In the genomic region with DNA sequence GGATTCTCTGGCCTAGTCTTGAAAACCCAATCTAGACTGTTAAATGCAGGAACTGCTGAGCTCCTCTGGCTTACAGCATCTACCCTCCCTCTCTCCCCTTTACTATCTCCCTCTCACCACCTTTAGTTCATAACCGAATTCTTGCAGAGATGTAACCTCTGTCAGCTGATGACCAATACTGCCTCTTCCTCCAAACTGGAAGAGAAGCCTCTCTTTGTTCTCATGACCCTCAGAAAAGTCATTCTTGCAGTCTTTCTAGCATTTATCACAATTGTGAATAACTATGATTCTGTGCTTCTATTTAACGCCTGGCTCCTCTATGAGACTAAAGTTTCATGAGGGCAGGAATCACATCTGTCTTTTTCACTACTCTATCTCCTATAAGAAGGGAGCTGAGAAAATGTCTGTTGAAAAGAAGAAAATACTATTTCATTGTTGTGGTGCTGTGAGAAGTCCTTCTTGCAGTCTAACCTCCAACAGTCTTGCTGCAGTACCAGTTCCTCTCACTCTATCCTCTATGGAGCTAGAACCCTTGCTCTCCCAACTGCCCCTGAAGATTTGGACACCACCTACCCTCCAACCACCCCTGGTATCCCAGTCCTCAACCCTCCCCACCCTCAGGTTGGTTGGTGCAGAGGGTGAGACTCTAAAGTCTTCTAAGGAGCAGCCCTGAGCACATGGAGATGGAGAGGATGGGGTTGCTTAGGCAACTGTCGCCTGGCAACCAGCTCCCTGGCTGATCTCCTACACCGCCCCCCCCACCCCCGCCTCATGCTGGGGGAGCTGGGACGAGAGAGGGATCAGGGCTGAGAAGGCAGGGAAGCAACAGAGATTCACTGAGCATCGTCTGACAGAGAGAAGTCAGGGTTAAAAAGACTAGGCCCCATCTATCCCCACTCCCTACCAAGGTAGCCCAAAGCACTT, we compare ENCODE assay signal across 3 cellular contexts.
TF ChIP-seq lines count a peak whose summit lies in the region.

No MANE protein-coding gene starts in this region.

TF ChIP-seq in HEK293, 187 proteins besides CTCF, POLR2A, EP300 and RAD21:
- peak; percentile 45 for TF ChIP-seq ZNF341 (tag by site-specific recombination; IDR thresholded peaks at IDR 0.05; ENCODE audit: low read depth)
- TF ChIP-seq, protein P1, sequence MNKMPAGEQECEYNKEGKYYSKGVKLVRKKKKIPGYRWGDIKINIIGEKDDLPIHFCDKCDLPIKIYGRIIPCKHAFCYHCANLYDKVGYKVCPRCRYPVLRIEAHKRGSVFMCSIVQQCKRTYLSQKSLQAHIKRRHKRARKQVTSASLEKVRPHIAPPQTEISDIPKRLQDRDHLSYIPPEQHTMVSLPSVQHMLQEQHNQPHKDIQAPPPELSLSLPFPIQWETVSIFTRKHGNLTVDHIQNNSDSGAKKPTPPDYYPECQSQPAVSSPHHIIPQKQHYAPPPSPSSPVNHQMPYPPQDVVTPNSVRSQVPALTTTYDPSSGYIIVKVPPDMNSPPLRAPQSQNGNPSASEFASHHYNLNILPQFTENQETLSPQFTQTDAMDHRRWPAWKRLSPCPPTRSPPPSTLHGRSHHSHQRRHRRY (tag by site-specific recombination; IDR thresholded peaks at IDR 0.05): no peak
- no peak for TF ChIP-seq ZNF654 (tag by site-specific recombination; IDR thresholded peaks at IDR 0.05; ENCODE audit: low read depth)
- TF ChIP-seq ZNF391 (tag by site-specific recombination; IDR thresholded peaks at IDR 0.05; ENCODE audit: borderline replicate concordance, low read depth): no peak
- TF ChIP-seq MYNN (tag by site-specific recombination; IDR thresholded peaks at IDR 0.05; ENCODE audit: borderline replicate concordance): peak; percentile 75; the same call in 1 of the 2 replicates
- TF ChIP-seq ZFP69B (tag by site-specific recombination; IDR thresholded peaks at IDR 0.05): no peak

TF ChIP-seq in GM12878, 131 proteins besides CTCF, POLR2A, EP300 and RAD21:
- TF ChIP-seq, protein P2, sequence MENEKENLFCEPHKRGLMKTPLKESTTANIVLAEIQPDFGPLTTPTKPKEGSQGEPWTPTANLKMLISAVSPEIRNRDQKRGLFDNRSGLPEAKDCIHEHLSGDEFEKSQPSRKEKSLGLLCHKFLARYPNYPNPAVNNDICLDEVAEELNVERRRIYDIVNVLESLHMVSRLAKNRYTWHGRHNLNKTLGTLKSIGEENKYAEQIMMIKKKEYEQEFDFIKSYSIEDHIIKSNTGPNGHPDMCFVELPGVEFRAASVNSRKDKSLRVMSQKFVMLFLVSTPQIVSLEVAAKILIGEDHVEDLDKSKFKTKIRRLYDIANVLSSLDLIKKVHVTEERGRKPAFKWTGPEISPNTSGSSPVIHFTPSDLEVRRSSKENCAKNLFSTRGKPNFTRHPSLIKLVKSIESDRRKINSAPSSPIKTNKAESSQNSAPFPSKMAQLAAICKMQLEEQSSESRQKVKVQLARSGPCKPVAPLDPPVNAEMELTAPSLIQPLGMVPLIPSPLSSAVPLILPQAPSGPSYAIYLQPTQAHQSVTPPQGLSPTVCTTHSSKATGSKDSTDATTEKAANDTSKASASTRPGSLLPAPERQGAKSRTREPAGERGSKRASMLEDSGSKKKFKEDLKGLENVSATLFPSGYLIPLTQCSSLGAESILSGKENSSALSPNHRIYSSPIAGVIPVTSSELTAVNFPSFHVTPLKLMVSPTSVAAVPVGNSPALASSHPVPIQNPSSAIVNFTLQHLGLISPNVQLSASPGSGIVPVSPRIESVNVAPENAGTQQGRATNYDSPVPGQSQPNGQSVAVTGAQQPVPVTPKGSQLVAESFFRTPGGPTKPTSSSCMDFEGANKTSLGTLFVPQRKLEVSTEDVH (IDR thresholded peaks at IDR 0.05; ENCODE audit: low read depth, partially characterized antibody): no peak
- peak; percentile 26; the same call in 1 of the 2 replicates for TF ChIP-seq BMI1 (IDR thresholded peaks at IDR 0.05; ENCODE audit: borderline replicate concordance)

TF ChIP-seq in neural cell, 6 proteins besides CTCF, POLR2A, EP300 and RAD21:
- TF ChIP-seq TAF1 (IDR thresholded peaks at IDR 0.05; ENCODE audit: low read depth): no peak
- peak; percentile 55 for TF ChIP-seq POLR2AphosphoS5 (IDR thresholded peaks at IDR 0.05)
- peak; percentile 58 for TF ChIP-seq SMC3 (conservative IDR thresholded peaks at IDR 0.05; ENCODE audit: poor library complexity)
- peak; percentile 98 for TF ChIP-seq MXI1 (conservative IDR thresholded peaks at IDR 0.05; ENCODE audit: poor library complexity, severe bottlenecking)
- TF ChIP-seq EZH2 (IDR thresholded peaks at IDR 0.05; ENCODE audit: borderline replicate concordance, insufficient read depth, low read length, poor library complexity, severe bottlenecking): no peak
- TF ChIP-seq, protein P3, sequence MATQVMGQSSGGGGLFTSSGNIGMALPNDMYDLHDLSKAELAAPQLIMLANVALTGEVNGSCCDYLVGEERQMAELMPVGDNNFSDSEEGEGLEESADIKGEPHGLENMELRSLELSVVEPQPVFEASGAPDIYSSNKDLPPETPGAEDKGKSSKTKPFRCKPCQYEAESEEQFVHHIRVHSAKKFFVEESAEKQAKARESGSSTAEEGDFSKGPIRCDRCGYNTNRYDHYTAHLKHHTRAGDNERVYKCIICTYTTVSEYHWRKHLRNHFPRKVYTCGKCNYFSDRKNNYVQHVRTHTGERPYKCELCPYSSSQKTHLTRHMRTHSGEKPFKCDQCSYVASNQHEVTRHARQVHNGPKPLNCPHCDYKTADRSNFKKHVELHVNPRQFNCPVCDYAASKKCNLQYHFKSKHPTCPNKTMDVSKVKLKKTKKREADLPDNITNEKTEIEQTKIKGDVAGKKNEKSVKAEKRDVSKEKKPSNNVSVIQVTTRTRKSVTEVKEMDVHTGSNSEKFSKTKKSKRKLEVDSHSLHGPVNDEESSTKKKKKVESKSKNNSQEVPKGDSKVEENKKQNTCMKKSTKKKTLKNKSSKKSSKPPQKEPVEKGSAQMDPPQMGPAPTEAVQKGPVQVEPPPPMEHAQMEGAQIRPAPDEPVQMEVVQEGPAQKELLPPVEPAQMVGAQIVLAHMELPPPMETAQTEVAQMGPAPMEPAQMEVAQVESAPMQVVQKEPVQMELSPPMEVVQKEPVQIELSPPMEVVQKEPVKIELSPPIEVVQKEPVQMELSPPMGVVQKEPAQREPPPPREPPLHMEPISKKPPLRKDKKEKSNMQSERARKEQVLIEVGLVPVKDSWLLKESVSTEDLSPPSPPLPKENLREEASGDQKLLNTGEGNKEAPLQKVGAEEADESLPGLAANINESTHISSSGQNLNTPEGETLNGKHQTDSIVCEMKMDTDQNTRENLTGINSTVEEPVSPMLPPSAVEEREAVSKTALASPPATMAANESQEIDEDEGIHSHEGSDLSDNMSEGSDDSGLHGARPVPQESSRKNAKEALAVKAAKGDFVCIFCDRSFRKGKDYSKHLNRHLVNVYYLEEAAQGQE (IDR thresholded peaks at IDR 0.05; ENCODE audit: borderline replicate concordance): peak; percentile 32
